ENCODE assay signal across 9 cellular contexts in genomic region chr3:152100491-152101086, GRCh38.
DNase-seq lines count a peak whose midpoint lies in the region; ATAC-seq and TF ChIP-seq lines count a peak whose summit lies in the region.
"Had no signal": no experiment of that assay in that cellular context is flagged by ENCODE, and none has a peak within 500 bp of the region (broad histone marks: within the 10 kb centered on the region; RNA-seq: fewer than 3 reads in every experiment).

No MANE protein-coding gene starts in this region.

- no peak overlapping the region for H3K4me3 ChIP-seq in SJCRH30
- H3K4me3 ChIP-seq: lung had no signal

- H3K27ac ChIP-seq in SJCRH30: no peak overlapping the region

- peaks cover 3 to 6% of the 10 kb centered on the region in 2 donors for H3K27me3 Mint-ChIP-seq in natural killer cell (ENCODE audit: low read depth in 2 of 2)

- no peaks in the 10 kb centered on the region for H3K36me3 ChIP-seq in SJCRH30

- peak overlapping the region; percentile 17 for H3K4me3 Mint-ChIP-seq in natural killer cell

- H3K27me3 ChIP-seq in SJCRH30: no peaks in the 10 kb centered on the region

- H3K9me3 Mint-ChIP-seq in natural killer cell: no peaks in the 10 kb centered on the region

- no peaks in the 10 kb centered on the region; the same call in 1 of the 2 replicates for H3K9me3 ChIP-seq in SJCRH30 (replicated peaks)

- ATAC-seq in GM19395 (IDR thresholded peaks at IDR 0.05; ENCODE audit: unreplicated experiment): peak; percentile 99
- ATAC-seq in HG02943 (IDR thresholded peaks at IDR 0.05; ENCODE audit: low read depth, unreplicated experiment): peak; percentile 99
- ATAC-seq in natural killer cell: peak; percentile 90 to 97 (median 94)

- H3K36me3 Mint-ChIP-seq in natural killer cell: no peaks in the 10 kb centered on the region

- DNase-seq in NOMO-1 (lab: John Stamatoyannopoulos, UW; ENCODE audit: unreplicated experiment in 2 of 2) (peak; percentile 87 to 99), natural killer cell (peak; percentile 19), HuH-7 (ENCODE audit: low spot score) (no peak), SJCRH30 (no peak), cerebellar nuclear complex (lab: John Stamatoyannopoulos, UW) (no peak), HUDEP-2 (lab: John Stamatoyannopoulos, UW; ENCODE audit: unreplicated experiment in 76 of 76) (no peak)

- intact Hi-C loops in natural killer cell (cut with micrococcal nuclease): no loop called here

- peak overlapping the region; percentile 60 to 67 for H3K27ac Mint-ChIP-seq in natural killer cell

- H3K4me1 ChIP-seq in SJCRH30: no peaks in the 10 kb centered on the region

- no peak for TF ChIP-seq CTCF in natural killer cell (IDR thresholded peaks at IDR 0.05)

- peaks cover 15 to 21% of the 10 kb centered on the region in 2 donors for H3K4me1 Mint-ChIP-seq in natural killer cell

Comparison
In these comparisons a context has a peak if more than half of its experiments do, and no peak if none do; other contexts are left out.
1. DNase-seq: peak in NOMO-1 (2 of 2) and natural killer cell (single experiment); none in HuH-7 (single experiment), SJCRH30 (0 of 2), cerebellar nuclear complex (0 of 2) and HUDEP-2 (0 of 76).
2. Peak in every context shown above with its lines, with median percentiles within 50 percentile points of each other: ATAC-seq.